Comparison of ENCODE assay signal across 24 cellular contexts in genomic region chr10:10434312-10434711, GRCh38.
"Had no signal": no experiment of that assay in that cellular context is flagged by ENCODE, and none has a peak within 500 bp of the region (broad histone marks: within the 10 kb centered on the region; RNA-seq: fewer than 3 reads in every experiment).

No MANE protein-coding gene starts in this region.

- FAIRE-seq: endothelial cell of umbilical vein, frontal cortex, keratinocyte had no signal

- H3K4me3 ChIP-seq: colonic mucosa, dorsolateral prefrontal cortex, esophagus muscularis mucosa, gastroesophageal sphincter, heart left ventricle, hepatocyte, left lung, lower lobe of right lung, mucosa of descending colon had no signal

- H3K9me3 ChIP-seq: colonic mucosa, esophagus muscularis mucosa, gastroesophageal sphincter, left lung, lower lobe of right lung had no signal

- H3K4me3 Mint-ChIP-seq: immature natural killer cell, mesothelial cell of epicardium, naive B cell had no signal

- ATAC-seq: foreskin keratinocyte, gastroesophageal sphincter, heart left ventricle, left cardiac atrium, left lung, left ventricle myocardium superior, lower lobe of right lung, mucosa of descending colon had no signal

- H3K4me1 Mint-ChIP-seq: immature natural killer cell, naive B cell had no signal

- H2AFZ ChIP-seq: hepatocyte had no signal

- H3K27ac ChIP-seq: colonic mucosa, dorsolateral prefrontal cortex, esophagus muscularis mucosa, foreskin keratinocyte, gastroesophageal sphincter, heart left ventricle, hepatocyte, left lung, lower lobe of right lung had no signal

- H3K36me3 ChIP-seq: colonic mucosa, esophagus muscularis mucosa, gastroesophageal sphincter, heart left ventricle, left lung, lower lobe of right lung had no signal

- H3K27ac Mint-ChIP-seq: immature natural killer cell, mesothelial cell of epicardium, naive B cell had no signal

- H3K79me2 ChIP-seq: hepatocyte had no signal

- H3K36me3 Mint-ChIP-seq: immature natural killer cell, mesothelial cell of epicardium, naive B cell had no signal

- H3K4me2 ChIP-seq: hepatocyte had no signal

- H3K27me3 ChIP-seq: colonic mucosa, dorsolateral prefrontal cortex, esophagus muscularis mucosa, foreskin keratinocyte, gastroesophageal sphincter, heart left ventricle, hepatocyte, left lung had no signal

- DNase-seq: colonic mucosa; cortex of kidney; dermis blood vessel endothelial cell; dorsolateral prefrontal cortex; effector CD4-positive, alpha-beta T cell; effector memory CD4-positive, alpha-beta T cell; foreskin keratinocyte; heart left ventricle; hypothalamus; immature natural killer cell; left cardiac atrium; left lung; left ventricle myocardium superior; lower lobe of right lung; mesenchymal stem cell; mucosa of descending colon; naive B cell had no signal

- H3K4me1 ChIP-seq: colonic mucosa, foreskin keratinocyte, left lung, lower lobe of right lung had no signal
